In genomic region chr4:65654976-65655375, GRCh38 we compare ENCODE assay signal across 31 cellular contexts. TPM values are rescaled to one million over a fixed set of nuclear protein-coding genes. Genes with fewer than 3 reads are reported as not detected.
"Had no signal": no experiment of that assay in that cellular context is flagged by ENCODE, and none has a peak within 500 bp of the region (broad histone marks: within the 10 kb centered on the region; RNA-seq: fewer than 3 reads in every experiment).

No MANE protein-coding gene starts in this region.

- H3K27me3 ChIP-seq: adrenal gland, body of pancreas, colonic mucosa, gastrocnemius medialis, heart left ventricle had no signal

- H3K36me3 ChIP-seq: adrenal gland, colonic mucosa, gastrocnemius medialis, heart left ventricle had no signal

- H3K4me1 ChIP-seq: adrenal gland, body of pancreas, colonic mucosa, gastrocnemius medialis, heart left ventricle had no signal

- H3K4me3 ChIP-seq: adrenal gland, body of pancreas, colonic mucosa, gastrocnemius medialis, heart left ventricle had no signal

- H3K9me3 ChIP-seq: adrenal gland, body of pancreas, colonic mucosa, gastrocnemius medialis, heart left ventricle had no signal

- DNase-seq: activated CD4-positive, alpha-beta memory T cell treated with anti-CD3 and anti-CD28 coated beads for 36 hours; activated CD4-positive, alpha-beta T cell treated with anti-CD3 and anti-CD28 coated beads for 36 hours; activated CD4-positive, alpha-beta T cell treated with anti-CD3 and anti-CD28 coated beads, Interleukin-2, amount 10 ng/mL, durations not matched to agents 24 days and 14 days; activated CD4-positive, CD25-positive, alpha-beta regulatory T cell; activated CD4-positive, CD25-positive, alpha-beta regulatory T cell treated with anti-CD3 and anti-CD28 coated beads, Interleukin-2, amount 50 U/mL, for 72 hours; activated CD8-positive, alpha-beta memory T cell treated with anti-CD3 and anti-CD28 coated beads, Interleukin-2, amount 10 ng/mL, durations not matched to agents 7 days and 5 days; activated CD8-positive, alpha-beta memory T cell treated with anti-CD3 and anti-CD28 coated beads, Interleukin-2, amount 50 U/mL, for 4 hours; activated CD8-positive, alpha-beta T cell treated with anti-CD3 and anti-CD28 coated beads, Interleukin-2, amount 10 ng/mL, durations not matched to agents 7 days and 5 days; activated effector memory CD4-positive, alpha-beta T cell treated with anti-CD3 and anti-CD28 coated beads, Interleukin-2, amount 50 U/mL, for 16 hours; activated naive CD4-positive, alpha-beta T cell treated with anti-CD3 and anti-CD28 coated beads for 36 hours; activated naive CD8-positive, alpha-beta T cell treated with anti-CD3 and anti-CD28 coated beads for 36 hours; activated naive CD8-positive, alpha-beta T cell treated with anti-CD3 and anti-CD28 coated beads, Interleukin-2, amount 50 U/mL, for 24 hours; activated T-cell treated with anti-CD3 and anti-CD28 coated beads, Interleukin-2, amount 50 U/mL, for 1 hour; activated T-cell treated with anti-CD3 and anti-CD28 coated beads, Interleukin-2, amount 50 U/mL, for 48 hours; adrenal gland; amygdala; aorta; body of pancreas; caudate nucleus; colonic mucosa; effector CD8-positive, alpha-beta T cell; foreskin fibroblast; gastrocnemius medialis; glutamatergic neuron; heart left ventricle; T-helper 2 cell had no signal

- ATAC-seq: activated CD4-positive, alpha-beta T cell treated with anti-CD3 and anti-CD28 coated beads for 36 hours; activated CD8-positive, alpha-beta memory T cell treated with anti-CD3 and anti-CD28 coated beads, Interleukin-2, amount 10 ng/mL, durations not matched to agents 7 days and 5 days; activated CD8-positive, alpha-beta T cell treated with anti-CD3 and anti-CD28 coated beads, Interleukin-2, amount 10 ng/mL, durations not matched to agents 7 days and 5 days; activated naive CD8-positive, alpha-beta T cell treated with anti-CD3 and anti-CD28 coated beads, Interleukin-2, amount 50 U/mL, for 24 hours; body of pancreas; esophagus mucosa; gastrocnemius medialis; heart left ventricle had no signal

- H3K27ac ChIP-seq: adrenal gland, body of pancreas, colonic mucosa, gastrocnemius medialis, heart left ventricle had no signal

RNA-seq across cellular contexts. Expression of gene EPHA5, which starts 15.3 kb away (rescaled TPM):
- total RNA-seq: activated CD4-positive, alpha-beta memory T cell treated with anti-CD3 and anti-CD28 coated beads for 36 hours; activated CD4-positive, alpha-beta T cell treated with anti-CD3 and anti-CD28 coated beads for 36 hours; activated CD4-positive, alpha-beta T cell treated with anti-CD3 and anti-CD28 coated beads, Interleukin-2, amount 10 ng/mL, durations not matched to agents 24 days and 14 days; activated CD8-positive, alpha-beta memory T cell treated with anti-CD3 and anti-CD28 coated beads for 36 hours; activated CD8-positive, alpha-beta memory T cell treated with anti-CD3 and anti-CD28 coated beads, Interleukin-2, amount 10 ng/mL, durations not matched to agents 7 days and 5 days; activated CD8-positive, alpha-beta T cell treated with anti-CD3 and anti-CD28 coated beads, Interleukin-2, amount 10 ng/mL, durations not matched to agents 7 days and 5 days; activated naive CD4-positive, alpha-beta T cell treated with anti-CD3 and anti-CD28 coated beads for 36 hours; activated naive CD8-positive, alpha-beta T cell treated with anti-CD3 and anti-CD28 coated beads for 36 hours; activated T-helper 1 cell treated with anti-CD3 and anti-CD28 coated beads, Interleukin-12 subunit alpha, Interleukin-12 subunit beta, Interleukin-2, Interleukin-4 antibody, amounts not matched to agents 30 ng/mL and 10 ng/mL and 1 ng/mL, durations not matched to agents 14 hours and 24 hours and 36 hours; activated T-helper 2 cell treated with anti-CD3 and anti-CD28 coated beads, Interferon-gamma antibody, Interleukin-2, Interleukin-4, amounts not matched to agents 10 μg/mL and 5 μg/mL and 100 μg/mL, durations not matched to agents 14 hours and 24 hours and 36 hours; dermis microvascular lymphatic vessel endothelial cell; esophagus mucosa; gastrocnemius medialis had no signal
- polyA plus RNA-seq: aorta had no signal
